8 cellular contexts compared by ENCODE assay signal in the genomic region with DNA sequence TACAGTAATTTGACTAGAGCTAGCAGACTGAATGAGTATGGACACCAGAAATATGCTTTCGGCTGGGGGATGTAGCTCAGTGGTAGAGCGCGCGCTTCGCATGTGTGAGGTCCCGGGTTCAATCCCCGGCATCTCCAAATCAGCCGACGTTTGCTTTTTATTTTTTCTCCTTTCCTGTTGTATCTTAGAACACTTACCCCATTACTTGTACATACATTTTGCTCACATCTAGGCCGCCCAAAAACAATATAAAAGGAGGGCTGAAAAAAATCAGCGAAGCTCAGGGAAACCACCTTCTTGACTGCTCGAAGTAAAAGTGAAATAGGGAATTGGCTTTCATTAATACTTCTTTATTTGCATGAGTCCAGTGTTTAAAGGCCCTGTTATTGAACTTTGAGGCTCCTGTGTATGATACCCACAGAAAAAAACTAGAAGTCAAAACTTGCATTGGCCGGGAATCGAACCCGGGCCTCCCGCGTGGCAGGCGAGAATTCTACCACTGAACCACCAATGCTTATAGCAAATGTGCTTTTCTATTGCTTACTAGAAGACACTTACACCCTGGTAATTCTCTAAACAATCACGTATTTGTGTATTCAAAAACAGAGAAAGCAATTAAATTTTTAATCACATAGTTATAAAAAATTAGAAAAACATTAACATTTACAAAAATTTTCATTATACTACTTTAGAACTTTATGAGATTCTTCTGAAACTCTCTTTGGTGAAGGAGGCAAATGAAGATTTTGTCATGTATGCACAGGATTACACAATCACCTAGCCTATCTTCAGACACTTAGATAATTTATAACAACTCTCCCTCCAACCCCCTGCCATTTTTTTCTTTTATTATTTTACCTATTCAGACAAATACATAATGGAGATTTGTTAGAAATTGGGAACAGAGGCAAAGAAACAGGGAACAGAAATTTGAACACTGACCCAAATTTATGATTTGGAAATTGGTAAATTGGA. TPM values are rescaled to one million over a fixed set of nuclear protein-coding genes. Genes with fewer than 3 reads are reported as not detected.
DNase-seq lines count a peak whose midpoint lies in the region; ATAC-seq, FAIRE-seq and TF ChIP-seq lines count a peak whose summit lies in the region.

No MANE protein-coding gene starts in this region.

- H3K27ac ChIP-seq in GM23248 (peak overlapping the region; percentile 84), KOPT-K1 (ENCODE audit: low read depth, low read length, poor library complexity, severe bottlenecking) (peak overlapping the region; percentile 24), fibroblast of lung (ENCODE audit: insufficient read depth, low read length) (peak overlapping the region; percentile 72)

- peak overlapping the region; percentile 96 for H3K4me2 ChIP-seq in GM23248 (ENCODE audit: unreplicated experiment)
- peak overlapping the region; percentile 88 for H3K4me2 ChIP-seq in fibroblast of lung (ENCODE audit: extremely low read depth, insufficient read depth, low read length)

- H3K27me3 Mint-ChIP-seq in naive B cell: peaks cover 0 to 6% (median 0%) of the 10 kb centered on the region in 3 donors

- peak; percentile 72 to 73 for ATAC-seq in naive B cell (ENCODE audit: low read depth in 2 of 2)

- H3K9ac ChIP-seq in GM23248: peak overlapping the region; percentile 82
- H3K9ac ChIP-seq in fibroblast of lung (ENCODE audit: insufficient read depth, low read length): peak overlapping the region; percentile 32

- H3K79me2 ChIP-seq in GM23248 (ENCODE audit: insufficient read depth) (no peaks in the 10 kb centered on the region), fibroblast of lung (ENCODE audit: control insufficient read depth, insufficient read depth, low read length) (no peaks in the 10 kb centered on the region)

- TF ChIP-seq CTCF in fibroblast of lung (conservative IDR thresholded peaks at IDR 0.05 in 1 of 2, IDR thresholded peaks at IDR 0.05 in 1 of 2; ENCODE audit: low read depth in 1 of 2, low read length in 2 of 2): no peak

- H3K36me3 ChIP-seq in GM23248 (ENCODE audit: low read depth) (no peaks in the 10 kb centered on the region), KOPT-K1 (ENCODE audit: insufficient read depth, low read length) (no peaks in the 10 kb centered on the region), fibroblast of lung (ENCODE audit: control insufficient read depth, insufficient read depth, low read length) (no peaks in the 10 kb centered on the region)

- H3K27me3 ChIP-seq in GM23248 (replicated peaks; ENCODE audit: insufficient read depth) (no peaks in the 10 kb centered on the region), fibroblast of lung (ENCODE audit: control insufficient read depth, insufficient read depth, low read length) (no peaks in the 10 kb centered on the region)

- peak; percentile 68 for FAIRE-seq in RCC 7860 (lab: Jason Lieb, UNC)

- no peaks in the 10 kb centered on the region for H3K9me3 ChIP-seq in GM23248 (ENCODE audit: low read depth)
- no peaks in the 10 kb centered on the region for H3K9me3 ChIP-seq in KOPT-K1 (ENCODE audit: insufficient read depth, low read length, poor library complexity, severe bottlenecking)
- H3K9me3 ChIP-seq in fibroblast of lung (ENCODE audit: control insufficient read depth, insufficient read depth, low read depth, low read length): no peaks in the 10 kb centered on the region

- H3K9me3 Mint-ChIP-seq in naive B cell: peaks cover 0 to 7% (median 0%) of the 10 kb centered on the region in 7 donors

- WGBS in GM23248 (ENCODE audit: low coverage in 1 of 2, low lambda C conversion rate in 2 of 2, missing lambda C conversion rate in 2 of 2), 2 experiments: 0 to 1% methylated on average over 19 of the region's 19 CpGs

- peak overlapping the region; percentile 96 to 100 (median 99) for H3K27ac Mint-ChIP-seq in naive B cell

- peaks cover 5 to 8% of the 10 kb centered on the region in 2 donors for H3K36me3 Mint-ChIP-seq in naive B cell

- no peaks in the 10 kb centered on the region for H4K20me1 ChIP-seq in GM23248 (ENCODE audit: insufficient read depth)
- no peaks in the 10 kb centered on the region for H4K20me1 ChIP-seq in fibroblast of lung (ENCODE audit: control insufficient read depth, extremely low read depth, insufficient read depth, low read length)

- H3F3A ChIP-seq in GM23248 (ENCODE audit: insufficient read depth): peaks cover 21% of the 10 kb centered on the region

- no peaks in the 10 kb centered on the region for H3K9me2 ChIP-seq in GM23248 (ENCODE audit: insufficient read depth)

- in situ Hi-C loops in GM23248 (cut with MboI): no loop called here

- peak overlapping the region; percentile 86 to 96 (median 92) for H3K4me3 Mint-ChIP-seq in naive B cell

- no peaks in the 10 kb centered on the region for H3K4me1 ChIP-seq in GM23248 (ENCODE audit: insufficient read depth)
- H3K4me1 ChIP-seq in fibroblast of lung (ENCODE audit: control insufficient read depth, extremely low read depth, insufficient read depth, low read length): peaks cover 5% of the 10 kb centered on the region

- H3K4me1 Mint-ChIP-seq in naive B cell: peaks cover 21 to 31% (median 31%) of the 10 kb centered on the region in 3 donors

- H2AFZ ChIP-seq in GM23248: peak overlapping the region; percentile 88
- no peak overlapping the region for H2AFZ ChIP-seq in fibroblast of lung (ENCODE audit: low read length)

- DNase-seq in DMS53 (lab: John Stamatoyannopoulos, UW): peak; percentile 93
- DNase-seq in GM23248: peak; percentile 85
- peak; percentile 90 for DNase-seq in RCC 7860 (ENCODE audit: low spot score)
- peak; percentile 53 to 65 for DNase-seq in activated T-helper 1 cell treated with anti-CD3 and anti-CD28 coated beads, Interleukin-2, amount 50 U/mL, for 16 hours (ENCODE audit: low read depth in 1 of 2, low spot score in 1 of 2)
- peak; percentile 82 to 93 for DNase-seq in fibroblast of lung (ENCODE audit: low read depth in 2 of 2)
- peak; percentile 86 for DNase-seq in naive B cell
- peak; percentile 59 to 67 for DNase-seq in stimulated activated CD8-positive, alpha-beta memory T cell treated with anti-CD3 and anti-CD28 coated beads, Interleukin-7, amount 100 ng/mL, for 4 hours (ENCODE audit: low read depth in 2 of 2)

- H3K4me3 ChIP-seq in GM23248: peak overlapping the region; percentile 97
- peak overlapping the region; percentile 73 to 89 (median 78) for H3K4me3 ChIP-seq in fibroblast of lung (replicated peaks in 1 of 4; ENCODE audit: control extremely low read depth in 1 of 4, insufficient read depth in 1 of 4, low read depth in 3 of 4, low read length in 4 of 4)

RNA-seq across cellular contexts. Expression of a gene that starts 35.2 kb away (rescaled TPM):
- 37.7 and 62.3 TPM in 2 replicates for total RNA-seq in GM23248 (2014; rRNA removed; shearing (Covaris generic))
- polyA plus RNA-seq in GM23248 (2016; fragmentation: Nextera tagmentation; extraction: Ambion mirVana) (16.1 and 18.6 TPM in 2 replicates), fibroblast of lung (21.6 and 23.7 TPM in 2 replicates), naive B cell (ENCODE audit: low read depth in 6 of 6) (10 to 100 TPM in 1 of 6 donors, 1 to 10 TPM in 5; 5.8 to 11.4 (median 7.5) TPM)
- total RNA-seq in fibroblast of lung: 46.0 and 46.6 TPM in 2 replicates
- 18.3 and 20.9 TPM in 2 replicates for polyA plus RNA-seq in fibroblast of lung (2012)
- polyA minus RNA-seq in fibroblast of lung (ENCODE audit: low replicate concordance): 25.1 and 28.7 TPM in 2 replicates

Comparison
In these comparisons a context has a peak if more than half of its experiments do, and no peak if none do; other contexts are left out.
1. Peak in every context shown above with its lines: DNase-seq, ATAC-seq, H3K4me3 ChIP-seq and H3K27ac ChIP-seq.
2. H3K27ac ChIP-seq: peak in every context shown above with its lines; median percentile 84 in GM23248; 72 in fibroblast of lung; 24 in KOPT-K1.